ENCODE assay signal across 11 cellular contexts in the genomic region with DNA sequence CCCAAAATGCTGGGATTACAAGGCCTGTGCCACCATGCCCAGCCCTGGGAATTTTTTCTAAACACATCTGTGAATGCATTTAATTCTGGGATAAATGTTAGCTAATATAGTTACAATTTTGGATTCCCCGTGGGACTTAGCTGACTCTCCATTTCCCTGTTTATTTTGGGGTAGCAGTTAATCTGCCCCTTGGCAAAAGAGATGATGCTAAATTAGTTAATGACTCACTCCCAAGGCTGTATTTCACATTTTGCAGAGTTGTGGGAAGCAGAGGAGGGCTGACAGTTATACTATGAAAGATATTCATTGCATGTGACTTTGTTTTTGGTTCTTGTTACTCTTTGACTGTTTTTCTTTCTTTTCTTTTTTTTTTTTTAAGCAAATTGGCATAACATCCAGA. TPM values are rescaled to one million over a fixed set of nuclear protein-coding genes. Genes with fewer than 3 reads are reported as not detected.
A peak's percentile ranks its signal among the peaks of the same experiment; 100 is the strongest.
DNase-seq lines count a peak whose midpoint lies in the region; ATAC-seq, FAIRE-seq and TF ChIP-seq lines count a peak whose summit lies in the region.
"Had no signal": no experiment of that assay in that cellular context is flagged by ENCODE, and none has a peak within 500 bp of the region (broad histone marks: within the 10 kb centered on the region; RNA-seq: fewer than 3 reads in every experiment).

No MANE protein-coding gene starts in this region.

- H3K4me3 ChIP-seq in A549 (peak overlapping the region; percentile 94; the same call in 1 of the 3 replicates), GM23248 (peak overlapping the region; percentile 98), left ventricle myocardium inferior (peak overlapping the region; percentile 95)
- no peak overlapping the region for H3K4me3 ChIP-seq in naive thymus-derived CD4-positive, alpha-beta T cell (ENCODE audit: low read length)

- H3K4me2 ChIP-seq in A549 (peak overlapping the region; percentile 91), GM23248 (ENCODE audit: unreplicated experiment) (peak overlapping the region; percentile 88)

- TF ChIP-seq RAD21 in A549 (conservative IDR thresholded peaks at IDR 0.05 in 1 of 2, IDR thresholded peaks at IDR 0.05 in 1 of 2), result no peak

- intact Hi-C loops in left ventricle myocardium inferior (cut with micrococcal nuclease), result no loop called here
- intact Hi-C loops in naive thymus-derived CD4-positive, alpha-beta T cell (cut with micrococcal nuclease), result no loop called here

- H3K9ac ChIP-seq in GM23248, result peak overlapping the region; percentile 99

- H3K27ac Mint-ChIP-seq in activated T-helper 17 cell treated with anti-CD3 and anti-CD28 coated beads, Interleukin-2, amount 50 U/mL, for 72 hours, result peak overlapping the region; percentile 97
- peak overlapping the region in 3 of 9 donors; percentile 36 to 70 (median 41) for H3K27ac Mint-ChIP-seq in naive thymus-derived CD4-positive, alpha-beta T cell
- H3K27ac Mint-ChIP-seq: IgD-negative memory B cell had no signal

- POLR2A ChIA-PET in A549 (lab: Yijun Ruan, JAX), result no interaction called here
- POLR2A ChIA-PET in naive thymus-derived CD4-positive, alpha-beta T cell (lab: Charles Lee), result interaction anchor here (1.0 to 6.0 kb wide), 3 partner anchors 10 to 282 kb away, joined by 3 to 60 read pairs (median 4); partner anchors contain the start of genes CCDC142, MOB1A and TTC31

- no peak for TF ChIP-seq POLR2A in A549 (IDR thresholded peaks at IDR 0.05; ENCODE audit: low read length)

- ATAC-seq in A549 (no peak), HG03175 (IDR thresholded peaks at IDR 0.05; ENCODE audit: unreplicated experiment) (no peak), HG03039 (IDR thresholded peaks at IDR 0.05; ENCODE audit: unreplicated experiment) (no peak)
- ATAC-seq in activated T-helper 17 cell treated with anti-CD3 and anti-CD28 coated beads, Interleukin-2, amount 50 U/mL, for 72 hours (replicated peaks), result no peak
- no peak for ATAC-seq in naive thymus-derived CD4-positive, alpha-beta T cell

- H3K27ac ChIP-seq in A549, result no peak overlapping the region
- peak overlapping the region; percentile 56 for H3K27ac ChIP-seq in GM23248
- H3K27ac ChIP-seq in left ventricle myocardium inferior (replicated peaks), result peak overlapping the region; percentile 95
- H3K27ac ChIP-seq in naive thymus-derived CD4-positive, alpha-beta T cell (ENCODE audit: low read depth, low read length), result no peak overlapping the region

- H3K36me3 ChIP-seq in GM23248 (ENCODE audit: low read depth) (peaks cover 36% of the 10 kb centered on the region), left ventricle myocardium inferior (no peaks in the 10 kb centered on the region)
- no peaks in the 10 kb centered on the region for H3K36me3 ChIP-seq in naive thymus-derived CD4-positive, alpha-beta T cell (ENCODE audit: control insufficient read depth in 2 of 3, insufficient read depth in 3 of 3, low read length in 3 of 3)

- WGBS in A549 (ENCODE audit: missing lambda C conversion rate), result 39% methylated on average over 1 of the region's 1 CpG
- WGBS in GM23248 (ENCODE audit: low coverage in 1 of 2, low lambda C conversion rate in 2 of 2, missing lambda C conversion rate in 2 of 2), 2 experiments, result 0% methylated on average over 1 of the region's 1 CpG

- TF ChIP-seq CTCF in A549 (IDR thresholded peaks at IDR 0.05), result no peak
- no peak for TF ChIP-seq CTCF in left ventricle myocardium inferior (IDR thresholded peaks at IDR 0.05; ENCODE audit: borderline replicate concordance)

- H4K20me1 ChIP-seq in GM23248 (ENCODE audit: insufficient read depth), result peaks cover 31% of the 10 kb centered on the region; the same call in 1 of the 2 replicates

- no peaks in the 10 kb centered on the region for H3K9me2 ChIP-seq in GM23248 (ENCODE audit: insufficient read depth)

- peaks cover 46% of the 10 kb centered on the region for H3F3A ChIP-seq in GM23248 (ENCODE audit: insufficient read depth)

- H3K9me3 ChIP-seq in A549 (no peaks in the 10 kb centered on the region), GM23248 (ENCODE audit: low read depth) (no peaks in the 10 kb centered on the region), left ventricle myocardium inferior (replicated peaks) (no peaks in the 10 kb centered on the region)
- no peaks in the 10 kb centered on the region for H3K9me3 ChIP-seq in naive thymus-derived CD4-positive, alpha-beta T cell (ENCODE audit: control insufficient read depth in 2 of 3, low read length in 3 of 3)

- H3K9me3 Mint-ChIP-seq in activated T-helper 17 cell treated with anti-CD3 and anti-CD28 coated beads, Interleukin-2, amount 50 U/mL, for 72 hours, result no peaks in the 10 kb centered on the region
- H3K9me3 Mint-ChIP-seq in naive thymus-derived CD4-positive, alpha-beta T cell, result peaks cover 0 to 2% (median 0%) of the 10 kb centered on the region in 11 donors
- H3K9me3 Mint-ChIP-seq: IgD-negative memory B cell had no signal

- H3K4me1 ChIP-seq in A549 (peaks cover 70% of the 10 kb centered on the region), GM23248 (ENCODE audit: insufficient read depth) (peaks cover 39% of the 10 kb centered on the region), left ventricle myocardium inferior (peaks cover 88% of the 10 kb centered on the region)
- H3K4me1 ChIP-seq in naive thymus-derived CD4-positive, alpha-beta T cell (ENCODE audit: control insufficient read depth in 2 of 2, insufficient read depth in 2 of 2, low read length in 2 of 2), result peaks cover 31 to 35% of the 10 kb centered on the region in 2 donors

- no peak overlapping the region for H2AFZ ChIP-seq in GM23248

- H3K27me3 Mint-ChIP-seq in activated T-helper 17 cell treated with anti-CD3 and anti-CD28 coated beads, Interleukin-2, amount 50 U/mL, for 72 hours, result no peaks in the 10 kb centered on the region
- no peaks in the 10 kb centered on the region for H3K27me3 Mint-ChIP-seq in naive thymus-derived CD4-positive, alpha-beta T cell
- H3K27me3 Mint-ChIP-seq: IgD-negative memory B cell had no signal

- H3K27me3 ChIP-seq in GM23248 (replicated peaks; ENCODE audit: insufficient read depth) (no peaks in the 10 kb centered on the region), left ventricle myocardium inferior (ENCODE audit: low read depth) (no peaks in the 10 kb centered on the region)
- no peaks in the 10 kb centered on the region for H3K27me3 ChIP-seq in naive thymus-derived CD4-positive, alpha-beta T cell (ENCODE audit: control insufficient read depth in 2 of 2, insufficient read depth in 2 of 2, low read length in 2 of 2)

- CTCF ChIA-PET in A549 (lab: Yijun Ruan, JAX), result interaction anchor here (1.7 kb wide), 1 partner anchor 134 kb away, joined by 4 read pairs; no protein-coding TSS in a partner anchor
- CTCF ChIA-PET in naive thymus-derived CD4-positive, alpha-beta T cell (lab: Charles Lee), result interaction anchor here (0.5 to 0.7 kb wide), 2 partner anchors 23 to 377 kb away, joined by 3 read pairs; partner anchors contain the start of gene MOB1A

- peaks cover 84% of the 10 kb centered on the region for H3K36me3 Mint-ChIP-seq in activated T-helper 17 cell treated with anti-CD3 and anti-CD28 coated beads, Interleukin-2, amount 50 U/mL, for 72 hours (ENCODE audit: low read depth)
- H3K36me3 Mint-ChIP-seq in naive thymus-derived CD4-positive, alpha-beta T cell, result peaks cover 0 to 29% (median 0%) of the 10 kb centered on the region in 5 donors

- no peak for FAIRE-seq in A549 (lab: Jason Lieb, UNC)

- in situ Hi-C loops in GM23248 (cut with MboI), result no loop called here

- H3K79me2 ChIP-seq in GM23248 (ENCODE audit: insufficient read depth), result peaks cover 74% of the 10 kb centered on the region

- H3K4me3 Mint-ChIP-seq in activated T-helper 17 cell treated with anti-CD3 and anti-CD28 coated beads, Interleukin-2, amount 50 U/mL, for 72 hours, result peak overlapping the region; percentile 92
- H3K4me3 Mint-ChIP-seq in naive thymus-derived CD4-positive, alpha-beta T cell, result peak overlapping the region in 2 of 10 donors; percentile 42 to 96

- peaks cover 38% of the 10 kb centered on the region for H3K4me1 Mint-ChIP-seq in activated T-helper 17 cell treated with anti-CD3 and anti-CD28 coated beads, Interleukin-2, amount 50 U/mL, for 72 hours
- H3K4me1 Mint-ChIP-seq in naive thymus-derived CD4-positive, alpha-beta T cell, result peaks cover 46 to 80% (median 56%) of the 10 kb centered on the region in 7 donors

- no peak for TF ChIP-seq EP300 in A549 (IDR thresholded peaks at IDR 0.05)

- DNase-seq in A549 (ENCODE audit: low read depth in 1 of 2, low spot score in 1 of 2), result no peak
- DNase-seq in GM23248, result peak; percentile 85
- DNase-seq in left ventricle myocardium inferior, result no peak
- DNase-seq in stimulated activated CD4-positive, alpha-beta T cell treated with anti-CD3 and anti-CD28 coated beads, Interleukin-4, amount 100 ng/mL, for 4 hours, result no peak
- DNase-seq in naive thymus-derived CD4-positive, alpha-beta T cell, result no peak
- DNase-seq: kidney glomerular epithelial cell; stimulated activated CD4-positive, alpha-beta T cell treated with anti-CD3 and anti-CD28 coated beads, Interleukin-2, amount 100 ng/mL, for 24 hours had no signal

RNA-seq across cellular contexts. Expression of gene MTHFD2, which starts 3.2 kb away (rescaled TPM):
- polyA plus RNA-seq in A549 (2011; rRNA removed) (429 and 608 TPM in 2 replicates), A549 (2017; fragmentation: RNase III; extraction: RNeasy Plus Mini Kit Qiagen cat#74134 plus additional on column Dnase treatment) (149 to 188 TPM (median 153 TPM) in 3 replicates), GM23248 (2016; fragmentation: Nextera tagmentation; extraction: Ambion mirVana) (139 and 144 TPM in 2 replicates)
- polyA plus RNA-seq in A549 (2012; cell fraction: cytosol; rRNA removed), result 270 and 278 TPM in 2 replicates
- polyA plus RNA-seq in A549 (2012; cell fraction: nucleus; rRNA removed), result 61.1 and 149 TPM in 2 replicates
- polyA minus RNA-seq in A549 (2011; rRNA and poly(A)+ RNA removed), result 254 and 261 TPM in 2 replicates
- total RNA-seq in GM23248 (2014; rRNA removed; shearing (Covaris generic)), result 211 and 215 TPM in 2 replicates
- 100 to 1,000 TPM; 281 to 284 TPM for total RNA-seq in activated T-helper 17 cell treated with anti-CD3 and anti-CD28 coated beads, Interleukin-2, amount 50 U/mL, for 72 hours
- total RNA-seq in left ventricle myocardium inferior, result 17.8 TPM
- 100 to 1,000 TPM in 1 of 5 experiments, 10 to 100 TPM in 4; 14.5 to 186 (median 25.1) TPM for total RNA-seq in naive thymus-derived CD4-positive, alpha-beta T cell
- 1 to 10 TPM; 6.8 to 8.1 TPM for polyA plus RNA-seq in naive thymus-derived CD4-positive, alpha-beta T cell

RNA-seq across cellular contexts. Expression of gene MOB1A, which starts 22.9 kb away (rescaled TPM):
- polyA plus RNA-seq in A549 (2011; rRNA removed) (108 and 118 TPM in 2 replicates), A549 (2017; fragmentation: RNase III; extraction: RNeasy Plus Mini Kit Qiagen cat#74134 plus additional on column Dnase treatment) (65.5 to 72.6 TPM (median 71.8 TPM) in 3 replicates), GM23248 (2016; fragmentation: Nextera tagmentation; extraction: Ambion mirVana) (92.2 and 105 TPM in 2 replicates)
- 21.2 and 26.8 TPM in 2 replicates for polyA plus RNA-seq in A549 (2012; cell fraction: cytosol; rRNA removed)
- polyA plus RNA-seq in A549 (2012; cell fraction: nucleus; rRNA removed), result 7.6 and 18.8 TPM in 2 replicates
- 44.9 and 50.3 TPM in 2 replicates for polyA minus RNA-seq in A549 (2011; rRNA and poly(A)+ RNA removed)
- total RNA-seq in GM23248 (2014; rRNA removed; shearing (Covaris generic)), result 120 and 139 TPM in 2 replicates
- 100 to 1,000 TPM; 155 to 159 TPM for total RNA-seq in activated T-helper 17 cell treated with anti-CD3 and anti-CD28 coated beads, Interleukin-2, amount 50 U/mL, for 72 hours
- 54.9 TPM for total RNA-seq in left ventricle myocardium inferior
- 100 to 1,000 TPM; 113 to 185 (median 140) TPM for total RNA-seq in naive thymus-derived CD4-positive, alpha-beta T cell
- 100 to 1,000 TPM; 106 to 120 TPM for polyA plus RNA-seq in naive thymus-derived CD4-positive, alpha-beta T cell

RNA-seq across cellular contexts. Expression of gene BOLA3, which starts 53.9 kb away (rescaled TPM):
- polyA plus RNA-seq in A549 (2011; rRNA removed), result 93.9 and 136 TPM in 2 replicates
- 117 and 146 TPM in 2 replicates for polyA plus RNA-seq in A549 (2012; cell fraction: cytosol; rRNA removed)
- 29.5 and 39.3 TPM in 2 replicates for polyA plus RNA-seq in A549 (2012; cell fraction: nucleus; rRNA removed)
- 125 to 145 TPM (median 139 TPM) in 3 replicates for polyA plus RNA-seq in A549 (2017; fragmentation: RNase III; extraction: RNeasy Plus Mini Kit Qiagen cat#74134 plus additional on column Dnase treatment)
- polyA minus RNA-seq in A549 (2011; rRNA and poly(A)+ RNA removed), result 7.1 and 7.7 TPM in 2 replicates
- total RNA-seq in GM23248 (2014; rRNA removed; shearing (Covaris generic)), result 46.2 and 63.7 TPM in 2 replicates
- 104 and 109 TPM in 2 replicates for polyA plus RNA-seq in GM23248 (2016; fragmentation: Nextera tagmentation; extraction: Ambion mirVana)
- total RNA-seq in activated T-helper 17 cell treated with anti-CD3 and anti-CD28 coated beads, Interleukin-2, amount 50 U/mL, for 72 hours, result 10 to 100 TPM; 35.7 to 51.7 TPM
- 81.2 TPM for total RNA-seq in left ventricle myocardium inferior
- 10 to 100 TPM in 4 of 5 experiments, 1 to 10 TPM in 1; 6.9 to 54.8 (median 13.7) TPM for total RNA-seq in naive thymus-derived CD4-positive, alpha-beta T cell
- polyA plus RNA-seq in naive thymus-derived CD4-positive, alpha-beta T cell, result 10 to 100 TPM; 70.0 to 87.3 TPM

Comparison
In these comparisons a context has a peak if more than half of its experiments do, and no peak if none do; other contexts are left out.
1. H3K27ac ChIP-seq: peak in GM23248 (single experiment) and left ventricle myocardium inferior (single experiment); none in A549 (0 of 2) and naive thymus-derived CD4-positive, alpha-beta T cell (single experiment).